ENCODE assay signal across 1 cellular context in the genomic region with DNA sequence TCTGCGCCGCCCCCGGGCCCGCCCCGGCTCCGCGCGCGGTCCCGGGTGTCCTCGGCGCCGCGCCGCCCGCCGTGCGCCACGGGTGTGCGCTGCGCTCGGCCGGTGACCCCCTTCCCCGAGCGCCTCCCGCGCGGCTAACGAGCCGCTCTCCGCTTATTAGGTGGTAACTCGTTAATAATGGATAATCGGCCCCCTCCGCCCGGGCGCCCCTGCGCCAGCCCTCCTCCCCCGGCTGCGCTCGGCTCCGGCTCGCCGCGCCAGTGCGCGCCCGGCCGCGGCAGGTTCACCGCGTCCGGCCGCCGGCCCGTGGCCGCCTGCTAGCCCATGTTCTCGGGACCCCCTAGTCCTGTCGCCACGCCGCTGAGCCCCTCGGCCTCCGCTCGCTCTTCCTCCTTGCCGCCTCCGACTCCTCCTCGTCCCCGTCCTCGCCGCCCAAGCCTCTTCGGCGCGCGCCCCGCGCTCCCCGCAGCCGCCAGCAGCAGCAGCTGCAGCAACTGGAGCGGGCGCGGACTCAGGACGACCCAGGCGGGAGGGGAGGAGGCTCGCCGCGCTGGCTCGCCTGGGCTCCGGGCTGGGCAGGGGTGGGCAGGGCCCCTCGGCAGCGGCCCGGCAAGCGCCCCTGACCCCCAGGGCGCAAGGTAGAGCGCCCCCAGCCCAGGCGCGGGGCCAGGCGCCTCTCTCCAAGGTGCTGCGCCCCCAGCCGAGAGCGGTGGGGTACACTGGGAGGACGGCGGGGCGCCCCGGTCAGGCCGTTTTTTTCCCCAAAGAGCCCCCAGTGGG.
TF ChIP-seq lines count a peak whose summit lies in the region.

No MANE protein-coding gene starts in this region.

TF ChIP-seq in IMR-90, 13 proteins besides CTCF, POLR2A, EP300 and RAD21 (continued from another document):
- TF ChIP-seq FOS (IDR thresholded peaks at IDR 0.05; ENCODE audit: low read depth, low read length) = no peak
- TF ChIP-seq, protein P1, sequence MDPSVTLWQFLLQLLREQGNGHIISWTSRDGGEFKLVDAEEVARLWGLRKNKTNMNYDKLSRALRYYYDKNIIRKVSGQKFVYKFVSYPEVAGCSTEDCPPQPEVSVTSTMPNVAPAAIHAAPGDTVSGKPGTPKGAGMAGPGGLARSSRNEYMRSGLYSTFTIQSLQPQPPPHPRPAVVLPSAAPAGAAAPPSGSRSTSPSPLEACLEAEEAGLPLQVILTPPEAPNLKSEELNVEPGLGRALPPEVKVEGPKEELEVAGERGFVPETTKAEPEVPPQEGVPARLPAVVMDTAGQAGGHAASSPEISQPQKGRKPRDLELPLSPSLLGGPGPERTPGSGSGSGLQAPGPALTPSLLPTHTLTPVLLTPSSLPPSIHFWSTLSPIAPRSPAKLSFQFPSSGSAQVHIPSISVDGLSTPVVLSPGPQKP (IDR thresholded peaks at IDR 0.05; ENCODE audit: borderline replicate concordance, low read depth, low read length) = no peak
